9 cellular contexts compared by ENCODE assay signal in the genomic region with DNA sequence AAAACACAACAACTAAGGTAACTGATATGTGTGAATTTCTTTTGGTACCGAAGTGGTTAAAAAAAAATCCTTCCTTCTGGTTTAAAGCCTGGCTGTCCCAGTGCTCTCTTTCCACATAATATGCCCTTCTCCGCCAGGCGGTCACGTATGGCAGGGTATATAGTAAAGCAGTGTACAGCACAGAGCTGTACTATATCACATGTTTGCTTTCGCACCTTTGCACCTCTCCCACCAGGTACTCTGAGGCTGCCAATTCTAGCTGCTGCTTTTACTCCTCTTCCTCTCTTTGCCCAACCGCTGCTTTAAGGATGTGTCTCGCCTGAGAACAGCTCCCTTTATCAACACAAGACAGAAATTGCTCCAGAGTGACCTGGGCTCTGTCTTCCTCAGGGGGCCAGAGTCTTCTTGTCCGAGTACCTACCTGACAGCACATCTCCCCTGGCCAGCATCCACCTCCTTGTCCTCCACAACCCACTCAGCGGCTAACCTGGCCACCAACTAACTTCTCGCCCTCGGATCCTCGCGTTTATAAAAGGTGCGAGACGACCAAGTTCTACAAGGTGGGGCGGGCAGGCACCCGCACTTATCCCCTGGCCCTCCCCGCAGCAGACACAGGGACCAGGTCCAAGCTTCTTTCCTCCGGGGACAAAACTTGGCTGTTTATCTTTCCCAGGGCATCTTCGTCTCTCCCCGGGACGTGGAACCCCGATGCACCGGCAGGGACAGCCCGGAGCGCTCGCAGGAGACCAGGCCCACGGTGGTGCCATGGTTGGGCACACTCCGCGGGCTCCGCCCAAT. TPM values are rescaled to one million over a fixed set of nuclear protein-coding genes. Genes with fewer than 3 reads are reported as not detected.
DNase-seq lines count a peak whose midpoint lies in the region; ATAC-seq, FAIRE-seq and TF ChIP-seq lines count a peak whose summit lies in the region.
"Had no signal": no experiment of that assay in that cellular context is flagged by ENCODE, and none has a peak within 500 bp of the region (broad histone marks: within the 10 kb centered on the region; RNA-seq: fewer than 3 reads in every experiment).

No MANE protein-coding gene starts in this region.

- in situ Hi-C loops in HepG2 (cut with HindIII; ENCODE audit: extremely low pct_ligation_motif_present, low pct_unique_long_range_greater_than_20kb), result no loop called here

- CTCF ChIA-PET in HepG2 (lab: Yijun Ruan, JAX; ENCODE audit: low intra/inter-chr PET ratio, low total read pairs), result no interaction called here

- intact Hi-C loops in ascending aorta (cut with DNase I), result no loop called here
- intact Hi-C loops in HepG2 (cut with micrococcal nuclease; ENCODE audit: unreplicated experiment), result loop anchor here (5.0 to 10.0 kb wide), 2 partner anchors 39 to 191 kb away; no protein-coding TSS in a partner anchor
- intact Hi-C loops in testis (cut with DNase I; ENCODE audit: low total_unique reads), result no loop called here

- no peak overlapping the region for H3K9ac ChIP-seq in HepG2 (ENCODE audit: insufficient read depth, low read depth, low read length)

- no peak for TF ChIP-seq CTCF in ascending aorta (IDR thresholded peaks at IDR 0.05)
- no peak for TF ChIP-seq CTCF in HepG2 (CRISPR knock-in tag; IDR thresholded peaks at IDR 0.05)
- no peak for TF ChIP-seq CTCF in testis (IDR thresholded peaks at IDR 0.05)

- H2AFZ ChIP-seq in HepG2 (ENCODE audit: low read length), result no peak overlapping the region

- POLR2A ChIA-PET in HepG2 (lab: Yijun Ruan, JAX), result interaction anchor here (0.6 to 1.6 kb wide), 3 partner anchors 13 to 39 kb away, joined by 3 to 17 read pairs (median 3); a partner anchor contains a TSS

- 7% methylated on average over 22 of the region's 31 CpGs for WGBS in HepG2 (ENCODE audit: low lambda C conversion rate)
- 17% methylated on average over 26 to 31 of the region's 31 CpGs for WGBS in testis, 2 donors

- FAIRE-seq in HepG2 (lab: Jason Lieb, UNC), result no peak

- H3K27ac ChIP-seq in ascending aorta, result no peak overlapping the region
- no peak overlapping the region for H3K27ac ChIP-seq in HepG2 (ENCODE audit: extremely low read length, insufficient read depth, low read length)
- no peak overlapping the region for H3K27ac ChIP-seq in testis
- H3K27ac ChIP-seq: VCaP had no signal

- H3K9me3 ChIP-seq in ascending aorta (no peaks in the 10 kb centered on the region), HepG2 (ENCODE audit: low read length) (no peaks in the 10 kb centered on the region), testis (no peaks in the 10 kb centered on the region)

- H4K20me1 ChIP-seq in HepG2 (ENCODE audit: insufficient read depth, low read length), result no peaks in the 10 kb centered on the region

- TF ChIP-seq POLR2A in HepG2 (IDR thresholded peaks at IDR 0.05; ENCODE audit: insufficient read depth in 1 of 2, low read depth in 2 of 2, low read length in 2 of 2) (no peak), testis (IDR thresholded peaks at IDR 0.05) (no peak)

- peaks cover 3% of the 10 kb centered on the region for H3K27me3 ChIP-seq in ascending aorta
- peaks cover 1 to 47% of the 10 kb centered on the region in 2 experiments; a peak in 4 of 5 replicates for H3K27me3 ChIP-seq in HepG2 (ENCODE audit: control insufficient read depth in 1 of 2, insufficient read depth in 2 of 2, low read length in 2 of 2)
- no peaks in the 10 kb centered on the region for H3K27me3 ChIP-seq in testis

- H3K36me3 ChIP-seq in ascending aorta (no peaks in the 10 kb centered on the region), HepG2 (replicated peaks in 1 of 2; ENCODE audit: control insufficient read depth in 1 of 2, insufficient read depth in 2 of 2, low read length in 2 of 2) (no peaks in the 10 kb centered on the region), testis (ENCODE audit: low read depth, missing control alignments) (no peaks in the 10 kb centered on the region)

- peaks cover 0 to 9% of the 10 kb centered on the region in 2 donors for H3K4me1 ChIP-seq in ascending aorta
- peaks cover 31% of the 10 kb centered on the region for H3K4me1 ChIP-seq in HepG2 (ENCODE audit: insufficient read depth, low read length)
- H3K4me1 ChIP-seq in testis, result no peaks in the 10 kb centered on the region

- DNase-seq in activated T-cell treated with anti-CD3 and anti-CD28 coated beads, Interleukin-2, amount 50 U/mL, for 1 hour, result peak; percentile 24
- no peak for DNase-seq in activated T-cell treated with anti-CD3 and anti-CD28 coated beads, Interleukin-2, amount 50 U/mL, for 48 hours
- DNase-seq in ascending aorta (ENCODE audit: low spot score in 2 of 2) (no peak), HepG2 (ENCODE audit: low spot score) (peak; percentile 64), testis (no peak), SHP77 (lab: John Stamatoyannopoulos, UW) (no peak), cerebellum (ENCODE audit: low spot score) (no peak)

- peak overlapping the region; percentile 73 for H3K4me2 ChIP-seq in HepG2 (ENCODE audit: low read depth, low read length)

- H3K4me3 ChIP-seq in ascending aorta, result peak overlapping the region; percentile 76 to 82
- H3K4me3 ChIP-seq in HepG2 (replicated peaks in 1 of 3; ENCODE audit: insufficient read depth in 1 of 3, low read depth in 2 of 3, low read length in 3 of 3), result peak overlapping the region; percentile 41 to 74 (median 66); a peak in 5 of 6 replicates
- H3K4me3 ChIP-seq in testis, result peak overlapping the region; percentile 63 to 66

- no peaks in the 10 kb centered on the region for H3K79me2 ChIP-seq in HepG2 (ENCODE audit: insufficient read depth, low read length)

- no peak for TF ChIP-seq RAD21 in HepG2 (CRISPR knock-in tag; IDR thresholded peaks at IDR 0.05)

- TF ChIP-seq EP300 in HepG2 (IDR thresholded peaks at IDR 0.05; ENCODE audit: low read depth in 2 of 2, low read length in 2 of 2) (no peak), HepG2 (CRISPR knock-in tag; IDR thresholded peaks at IDR 0.05; ENCODE audit: borderline replicate concordance) (no peak)

- ATAC-seq in HepG2 (peak; percentile 79), GM19395 (IDR thresholded peaks at IDR 0.05; ENCODE audit: unreplicated experiment) (no peak)

- TSS peak; percentile 38 for BruUV-seq in HepG2 (replicated peaks; lab: Mats Ljungman, UMichigan)

TF ChIP-seq in HepG2, 621 proteins besides CTCF, POLR2A, EP300 and RAD21 (continues in another document):
- TF ChIP-seq NRL (CRISPR knock-in tag; IDR thresholded peaks at IDR 0.05; ENCODE audit: borderline replicate concordance), result peak; percentile 27; the same call in 1 of the 2 replicates

RNA-seq across cellular contexts. Expression of a gene that starts 1.6 kb away (rescaled TPM):
- total RNA-seq in ascending aorta (11.7 TPM), HepG2 (2016; rRNA removed; fragmentation: Illumina TruSeq; extraction: Trizol) (3.4 and 6.2 TPM in 2 replicates), testis (1 to 10 TPM; 5.9 to 9.6 TPM), cerebellum (12.0 TPM)
- 0.44 and 0.81 TPM in 2 replicates for total RNA-seq in HepG2 (2016; cell fraction: cytosol; rRNA removed; fragmentation: Illumina TruSeq; extraction: Trizol; ENCODE audit: low read depth)
- 3.4 and 6.0 TPM in 2 replicates for total RNA-seq in HepG2 (2016; cell fraction: insoluble cytoplasmic fraction; rRNA removed; fragmentation: Illumina TruSeq; extraction: Trizol)
- total RNA-seq in HepG2 (2016; cell fraction: membrane; rRNA removed; fragmentation: Illumina TruSeq; extraction: Trizol), result 2.0 and 2.2 TPM in 2 replicates
- 9.4 and 12.5 TPM in 2 replicates for total RNA-seq in HepG2 (2016; cell fraction: nucleus; rRNA removed; fragmentation: Illumina TruSeq; extraction: Trizol)
- polyA plus RNA-seq in HepG2 (2011; rRNA removed) (2.4 and 3.3 TPM in 2 replicates), testis (ENCODE audit: insufficient read depth, low read depth, low replicate concordance) (6.8 TPM)
- 2.5 and 3.3 TPM in 2 replicates for polyA plus RNA-seq in HepG2 (2011; cell fraction: cytosol; rRNA removed)
- 4.9 and 8.5 TPM in 2 replicates for polyA plus RNA-seq in HepG2 (2011; cell fraction: nucleus; rRNA removed)
- polyA plus RNA-seq in HepG2 (2012), result 0.56 and 1.7 TPM in 2 replicates
- polyA plus RNA-seq in HepG2 (2016; cell fraction: cytosol; fragmentation: Illumina TruSeq; extraction: Trizol; ENCODE audit: low read depth), result 0.26 and 0.44 TPM in 2 replicates
- polyA plus RNA-seq in HepG2 (2016; cell fraction: insoluble cytoplasmic fraction; fragmentation: Illumina TruSeq; extraction: Trizol; ENCODE audit: low read depth), result 3.1 and 3.2 TPM in 2 replicates
- polyA plus RNA-seq in HepG2 (2016; cell fraction: membrane; fragmentation: Illumina TruSeq; extraction: Trizol; ENCODE audit: low read depth), result 0.97 and 1.1 TPM in 2 replicates
- polyA plus RNA-seq in HepG2 (2016; cell fraction: nucleus; fragmentation: Illumina TruSeq; extraction: Trizol; ENCODE audit: insufficient read depth, low read depth), result 11.0 and 13.1 TPM in 2 replicates
- 4.2 TPM in 1 of 2 replicates, not detected in the other for polyA minus RNA-seq in HepG2 (2011; rRNA and poly(A)+ RNA removed; ENCODE audit: low replicate concordance)
- 2.5 and 3.3 TPM in 2 replicates for polyA minus RNA-seq in HepG2 (2011; cell fraction: cytosol; rRNA and poly(A)+ RNA removed)
- polyA minus RNA-seq in HepG2 (2011; cell fraction: nucleus; rRNA and poly(A)+ RNA removed), result 7.1 and 11.3 TPM in 2 replicates

RNA-seq across cellular contexts. Expression of a gene that starts 15.6 kb away (rescaled TPM):
- total RNA-seq in ascending aorta (14.3 TPM), HepG2 (2016; rRNA removed; fragmentation: Illumina TruSeq; extraction: Trizol) (35.8 and 44.3 TPM in 2 replicates), testis (10 to 100 TPM; 33.8 to 36.3 TPM), cerebellum (33.3 TPM)
- 6.4 and 7.5 TPM in 2 replicates for total RNA-seq in HepG2 (2016; cell fraction: cytosol; rRNA removed; fragmentation: Illumina TruSeq; extraction: Trizol; ENCODE audit: low read depth)
- total RNA-seq in HepG2 (2016; cell fraction: insoluble cytoplasmic fraction; rRNA removed; fragmentation: Illumina TruSeq; extraction: Trizol), result 36.8 and 49.9 TPM in 2 replicates
- 22.1 and 23.2 TPM in 2 replicates for total RNA-seq in HepG2 (2016; cell fraction: membrane; rRNA removed; fragmentation: Illumina TruSeq; extraction: Trizol)
- total RNA-seq in HepG2 (2016; cell fraction: nucleus; rRNA removed; fragmentation: Illumina TruSeq; extraction: Trizol), result 36.7 and 39.0 TPM in 2 replicates
- polyA plus RNA-seq in HepG2 (2011; rRNA removed) (17.3 and 25.6 TPM in 2 replicates), testis (ENCODE audit: insufficient read depth, low read depth, low replicate concordance) (24.4 TPM)
- polyA plus RNA-seq in HepG2 (2011; cell fraction: cytosol; rRNA removed), result 14.6 and 16.8 TPM in 2 replicates
- 13.5 and 15.7 TPM in 2 replicates for polyA plus RNA-seq in HepG2 (2011; cell fraction: nucleus; rRNA removed)
- 16.8 and 18.5 TPM in 2 replicates for polyA plus RNA-seq in HepG2 (2012)
- 8.7 and 10.5 TPM in 2 replicates for polyA plus RNA-seq in HepG2 (2016; cell fraction: cytosol; fragmentation: Illumina TruSeq; extraction: Trizol; ENCODE audit: low read depth)
- polyA plus RNA-seq in HepG2 (2016; cell fraction: insoluble cytoplasmic fraction; fragmentation: Illumina TruSeq; extraction: Trizol; ENCODE audit: low read depth), result 48.1 and 51.6 TPM in 2 replicates
- polyA plus RNA-seq in HepG2 (2016; cell fraction: membrane; fragmentation: Illumina TruSeq; extraction: Trizol; ENCODE audit: low read depth), result 21.2 and 22.4 TPM in 2 replicates
- polyA plus RNA-seq in HepG2 (2016; cell fraction: nucleus; fragmentation: Illumina TruSeq; extraction: Trizol; ENCODE audit: insufficient read depth, low read depth), result 45.6 and 47.3 TPM in 2 replicates
- 28.6 and 45.4 TPM in 2 replicates for polyA minus RNA-seq in HepG2 (2011; rRNA and poly(A)+ RNA removed; ENCODE audit: low replicate concordance)
- 16.8 and 22.4 TPM in 2 replicates for polyA minus RNA-seq in HepG2 (2011; cell fraction: cytosol; rRNA and poly(A)+ RNA removed)
- 74.5 and 82.7 TPM in 2 replicates for polyA minus RNA-seq in HepG2 (2011; cell fraction: nucleus; rRNA and poly(A)+ RNA removed)

Comparison
In these comparisons a context has a peak if more than half of its experiments do, and no peak if none do; other contexts are left out.
1. DNase-seq: peak in activated T-cell treated with anti-CD3 and anti-CD28 coated beads, Interleukin-2, amount 50 U/mL, for 1 hour (single experiment) and HepG2 (single experiment); none in activated T-cell treated with anti-CD3 and anti-CD28 coated beads, Interleukin-2, amount 50 U/mL, for 48 hours (0 of 2), ascending aorta (0 of 2), testis (single experiment), SHP77 (0 of 2) and cerebellum (single experiment).
2. Peak in every context shown above with its lines, with median percentiles within 50 percentile points of each other: H3K4me3 ChIP-seq.